2 cellular contexts compared by ENCODE assay signal in genomic region chr5:140076788-140077187, GRCh38.
A peak's percentile ranks its signal among the peaks of the same experiment; 100 is the strongest.
TF ChIP-seq lines count a peak whose summit lies in the region.

No MANE protein-coding gene starts in this region.

TF ChIP-seq in A549, 52 proteins besides CTCF, POLR2A, EP300 and RAD21 (continued from another document):
- peak; percentile 38; the same call in 1 of the 2 replicates for TF ChIP-seq REST (IDR thresholded peaks at IDR 0.05)

TF ChIP-seq in GM23338, 12 proteins besides CTCF, POLR2A, EP300 and RAD21 (continued from another document):
- peak; percentile 14 for TF ChIP-seq REST (IDR thresholded peaks at IDR 0.05; ENCODE audit: unreplicated experiment)
